In genomic region chr19:38385804-38386257, GRCh38 we compare ENCODE assay signal across 1 cellular context.
TF ChIP-seq lines count a peak whose summit lies in the region.

No MANE protein-coding gene starts in this region.

TF ChIP-seq in H1, 55 proteins besides CTCF, POLR2A, EP300 and RAD21:
- TF ChIP-seq JUN (IDR thresholded peaks at IDR 0.05; ENCODE audit: low read depth, low read length) (no peak), HDAC6 (IDR thresholded peaks at IDR 0.05; ENCODE audit: low read depth, low read length) (no peak)
